In genomic region chr12:14365294-14366210, GRCh38 we compare ENCODE assay signal across 8 cellular contexts.
DNase-seq lines count a peak whose midpoint lies in the region; ATAC-seq and TF ChIP-seq lines count a peak whose summit lies in the region.

TSS of gene ATF7IP (plus strand) at chr12:14365682. CDS start at chr12:14423916, 58,234 bp downstream.

- no peaks in the 10 kb centered on the region for H3K9me3 ChIP-seq in mucosa of rectum (ENCODE audit: control insufficient read depth in 2 of 2, low read length in 2 of 2)

- H3K36me3 Mint-ChIP-seq in activated T-cell treated with anti-CD3 and anti-CD28 coated beads, Interleukin-2, amount 50 U/mL, for 24 hours (ENCODE audit: low read depth): peaks cover 34% of the 10 kb centered on the region

- H3K27ac ChIP-seq in mucosa of rectum (ENCODE audit: low read depth in 2 of 2, low read length in 2 of 2): peak within 1 kb of the TSS; percentile 99

- H3K4me1 ChIP-seq in mucosa of rectum (ENCODE audit: control insufficient read depth in 2 of 2, insufficient read depth in 2 of 2, low read length in 2 of 2): peaks cover 2 to 4% of the 10 kb centered on the region in 2 donors

- no peaks in the 10 kb centered on the region for H3K36me3 ChIP-seq in mucosa of rectum (ENCODE audit: control insufficient read depth in 2 of 2, insufficient read depth in 2 of 2, low read length in 2 of 2)

- peak; percentile 66 for ATAC-seq in GM21447 (IDR thresholded peaks at IDR 0.05; ENCODE audit: unreplicated experiment)

- H3K4me3 ChIP-seq in mucosa of rectum (ENCODE audit: low read length in 2 of 2): peak within 1 kb of the TSS; percentile 89 to 94

- peak; percentile 82 for TF ChIP-seq POLR2A in erythroblast (IDR thresholded peaks at IDR 0.05; ENCODE audit: low read length)

- H3K4me3 Mint-ChIP-seq in activated T-cell treated with anti-CD3 and anti-CD28 coated beads, Interleukin-2, amount 50 U/mL, for 24 hours: peak within 1 kb of the TSS; percentile 81

- H3K27me3 ChIP-seq in mucosa of rectum (ENCODE audit: control insufficient read depth in 2 of 2, insufficient read depth in 2 of 2, low read length in 2 of 2): no peaks in the 10 kb centered on the region

- H3K27me3 Mint-ChIP-seq in activated T-cell treated with anti-CD3 and anti-CD28 coated beads, Interleukin-2, amount 50 U/mL, for 24 hours: no peaks in the 10 kb centered on the region

- peaks cover 48% of the 10 kb centered on the region for H3K4me1 Mint-ChIP-seq in activated T-cell treated with anti-CD3 and anti-CD28 coated beads, Interleukin-2, amount 50 U/mL, for 24 hours (ENCODE audit: low read depth)

- DNase-seq in DMS 273 (lab: John Stamatoyannopoulos, UW; ENCODE audit: unreplicated experiment) (peak; percentile 98), HuH-7 (ENCODE audit: low spot score) (peak; percentile 100), OCI-M1 (lab: John Stamatoyannopoulos, UW) (peak; percentile 99), erythroblast (lab: John Stamatoyannopoulos, UW) (peak; percentile 98 to 99)
- DNase-seq in activated T-cell treated with anti-CD3 and anti-CD28 coated beads, Interleukin-2, amount 50 U/mL, for 24 hours: peak; percentile 95
- DNase-seq in stimulated activated CD8-positive, alpha-beta memory T cell treated with anti-CD3 and anti-CD28 coated beads, Interleukin-4, amount 100 ng/mL, for 48 hours: peak; percentile 95

- peak within 1 kb of the TSS; percentile 66 to 87 for H3K9ac ChIP-seq in mucosa of rectum (ENCODE audit: low read depth in 1 of 2, low read length in 2 of 2)

- H3K27ac Mint-ChIP-seq in activated T-cell treated with anti-CD3 and anti-CD28 coated beads, Interleukin-2, amount 50 U/mL, for 24 hours: peak within 1 kb of the TSS; percentile 97

- H3K9me3 Mint-ChIP-seq in activated T-cell treated with anti-CD3 and anti-CD28 coated beads, Interleukin-2, amount 50 U/mL, for 24 hours: peaks cover 9% of the 10 kb centered on the region

Comparison
In these comparisons a context has a peak if more than half of its experiments do, and no peak if none do; other contexts are left out.
1. Peak in every context shown above with its lines: DNase-seq, ATAC-seq, H3K4me3 ChIP-seq and H3K27ac ChIP-seq.